12 cellular contexts compared by ENCODE assay signal in the genomic region with DNA sequence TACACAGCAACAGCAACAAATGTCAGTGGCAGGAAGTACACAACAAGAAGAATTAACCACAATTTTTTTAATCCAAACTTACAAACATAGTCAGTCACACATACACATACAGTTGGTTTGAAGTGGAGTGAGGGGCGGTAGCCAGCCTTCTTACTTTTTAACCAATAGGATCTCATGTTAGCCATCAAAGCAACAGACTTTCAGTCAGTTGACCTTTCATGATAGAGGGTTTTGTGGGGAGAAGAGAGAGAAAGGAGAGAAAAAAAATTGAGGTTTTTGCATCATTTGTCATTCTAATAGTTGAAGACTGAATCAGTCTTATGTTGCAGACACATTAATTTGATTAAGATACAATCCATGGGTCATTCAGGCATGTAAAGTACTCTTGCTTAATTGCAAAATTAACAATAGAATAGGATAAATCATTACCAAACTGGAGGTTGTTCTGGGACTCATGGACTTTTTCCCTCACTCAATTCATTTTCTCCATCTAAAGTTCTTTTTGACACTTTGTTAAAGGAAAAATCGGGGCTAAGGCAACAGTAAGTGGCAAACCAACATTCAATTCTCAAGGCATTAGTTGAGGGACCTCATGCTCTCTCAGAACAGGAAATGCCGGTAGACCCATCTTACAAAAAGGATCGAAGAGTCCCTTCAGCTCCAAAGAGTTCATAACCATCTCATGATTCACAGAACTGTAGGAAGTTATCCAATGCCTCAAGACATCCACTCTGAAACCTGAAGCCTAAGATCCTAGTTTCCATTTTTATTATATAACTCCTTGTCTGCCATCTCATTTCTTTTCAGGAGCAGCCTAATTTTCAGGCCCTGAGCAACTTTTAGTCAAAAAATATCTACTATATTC.
A peak's percentile ranks its signal among the peaks of the same experiment; 100 is the strongest.
DNase-seq lines count a peak whose midpoint lies in the region; ATAC-seq, FAIRE-seq and TF ChIP-seq lines count a peak whose summit lies in the region.
"Had no signal": no experiment of that assay in that cellular context is flagged by ENCODE, and none has a peak within 500 bp of the region (broad histone marks: within the 10 kb centered on the region; RNA-seq: fewer than 3 reads in every experiment).

No MANE protein-coding gene starts in this region.

- FAIRE-seq in D721Med (lab: Jason Lieb, UNC): no peak
- FAIRE-seq: GM18507 had no signal

- no peak overlapping the region for H3K4me3 ChIP-seq in GM23248
- no peak overlapping the region for H3K4me3 ChIP-seq in fibroblast of pulmonary artery (replicated peaks; ENCODE audit: low read depth, low read length)
- H3K4me3 ChIP-seq: right lobe of liver, SJCRH30 had no signal

- H3K9me3 ChIP-seq in GM23248 (ENCODE audit: low read depth): no peaks in the 10 kb centered on the region
- H3K9me3 ChIP-seq: right lobe of liver, SJCRH30 had no signal

- H3K9ac ChIP-seq in GM23248: no peak overlapping the region

- peak; percentile 58 for DNase-seq in AG08395 (ENCODE audit: low spot score)
- peak; percentile 77 for DNase-seq in GM23248
- peak; percentile 81 for DNase-seq in activated CD8-positive, alpha-beta T cell treated with anti-CD3 and anti-CD28 coated beads for 36 hours
- DNase-seq in fibroblast of pulmonary artery (ENCODE audit: low read depth): peak; percentile 29
- DNase-seq in putamen (ENCODE audit: low spot score): no peak
- no peak for DNase-seq in posterior vena cava (ENCODE audit: low spot score)
- DNase-seq in D721Med (ENCODE audit: insufficient read length, low spot score): no peak
- DNase-seq in germinal center (ENCODE audit: low spot score): no peak
- DNase-seq: NCI-H446 treated with DMSO at 0.1 percent for 48 hours, right lobe of liver, SJCRH30 had no signal

- POLR2A ChIA-PET in activated CD8-positive, alpha-beta T cell treated with anti-CD3 and anti-CD28 coated beads for 36 hours (lab: Charles Lee): no interaction called here

- CTCF ChIA-PET in activated CD8-positive, alpha-beta T cell treated with anti-CD3 and anti-CD28 coated beads for 36 hours (lab: Charles Lee): interaction anchor here (1.2 kb wide), 1 partner anchor 253 kb away, joined by 3 read pairs; no protein-coding TSS in a partner anchor

- H2AFZ ChIP-seq in GM23248: peak overlapping the region; percentile 40; the same call in 1 of the 2 replicates

- peak; percentile 95 for ATAC-seq in activated CD8-positive, alpha-beta T cell treated with anti-CD3 and anti-CD28 coated beads for 36 hours
- ATAC-seq: right lobe of liver had no signal

- peak overlapping the region; percentile 74 for H3K27ac ChIP-seq in GM23248
- H3K27ac ChIP-seq: right lobe of liver, SJCRH30 had no signal

- H3K27me3 Mint-ChIP-seq in activated CD8-positive, alpha-beta T cell treated with anti-CD3 and anti-CD28 coated beads for 36 hours: no peaks in the 10 kb centered on the region

- peak overlapping the region; percentile 77 for H3K4me2 ChIP-seq in GM23248 (ENCODE audit: unreplicated experiment)

- H3F3A ChIP-seq in GM23248 (ENCODE audit: insufficient read depth): peaks cover 25% of the 10 kb centered on the region

- in situ Hi-C loops in GM23248 (cut with MboI): no loop called here

- peak overlapping the region; percentile 75 for H3K27ac Mint-ChIP-seq in activated CD8-positive, alpha-beta T cell treated with anti-CD3 and anti-CD28 coated beads for 36 hours

- no peaks in the 10 kb centered on the region for H3K27me3 ChIP-seq in GM23248 (replicated peaks; ENCODE audit: insufficient read depth)
- H3K27me3 ChIP-seq: right lobe of liver, SJCRH30 had no signal

- TF ChIP-seq CTCF in activated CD8-positive, alpha-beta T cell treated with anti-CD3 and anti-CD28 coated beads for 36 hours (IDR thresholded peaks at IDR 0.05): no peak
- TF ChIP-seq CTCF in fibroblast of pulmonary artery (IDR thresholded peaks at IDR 0.05; ENCODE audit: low read length, missing control alignments) (no peak), D721Med (IDR thresholded peaks at IDR 0.05; ENCODE audit: insufficient read depth, missing control alignments) (no peak)

- no peaks in the 10 kb centered on the region for H3K79me2 ChIP-seq in GM23248 (ENCODE audit: insufficient read depth)

- H3K4me1 Mint-ChIP-seq in activated CD8-positive, alpha-beta T cell treated with anti-CD3 and anti-CD28 coated beads for 36 hours (ENCODE audit: low read depth): peaks cover 68% of the 10 kb centered on the region

- 21 to 39% methylated on average over 4 of the region's 4 CpGs for WGBS in GM23248 (ENCODE audit: low coverage in 1 of 2, low lambda C conversion rate in 2 of 2, missing lambda C conversion rate in 2 of 2), 2 experiments

- no peak overlapping the region for H3K4me3 Mint-ChIP-seq in activated CD8-positive, alpha-beta T cell treated with anti-CD3 and anti-CD28 coated beads for 36 hours

- no peaks in the 10 kb centered on the region for H3K9me3 Mint-ChIP-seq in activated CD8-positive, alpha-beta T cell treated with anti-CD3 and anti-CD28 coated beads for 36 hours

- H3K4me1 ChIP-seq in GM23248 (ENCODE audit: insufficient read depth): peaks cover 34% of the 10 kb centered on the region
- H3K4me1 ChIP-seq: SJCRH30 had no signal

- intact Hi-C loops in activated CD8-positive, alpha-beta T cell treated with anti-CD3 and anti-CD28 coated beads for 36 hours (cut with micrococcal nuclease): no loop called here
- intact Hi-C loops in posterior vena cava (cut with DNase I): no loop called here

- no peaks in the 10 kb centered on the region for H4K20me1 ChIP-seq in GM23248 (ENCODE audit: insufficient read depth)

- no peaks in the 10 kb centered on the region for H3K36me3 Mint-ChIP-seq in activated CD8-positive, alpha-beta T cell treated with anti-CD3 and anti-CD28 coated beads for 36 hours (ENCODE audit: low read depth)

- H3K9me2 ChIP-seq in GM23248 (ENCODE audit: insufficient read depth): no peaks in the 10 kb centered on the region

- no peaks in the 10 kb centered on the region for H3K36me3 ChIP-seq in GM23248 (ENCODE audit: low read depth)
- H3K36me3 ChIP-seq: right lobe of liver, SJCRH30 had no signal

Comparison
In these comparisons a context has a peak if more than half of its experiments do, and no peak if none do; other contexts are left out.
1. DNase-seq: peak in AG08395 (single experiment), GM23248 (single experiment), activated CD8-positive, alpha-beta T cell treated with anti-CD3 and anti-CD28 coated beads for 36 hours (single experiment) and fibroblast of pulmonary artery (single experiment); none in putamen (single experiment), posterior vena cava (single experiment), D721Med (single experiment) and germinal center (single experiment).